ENCODE assay signal across 1 cellular context in the genomic region with DNA sequence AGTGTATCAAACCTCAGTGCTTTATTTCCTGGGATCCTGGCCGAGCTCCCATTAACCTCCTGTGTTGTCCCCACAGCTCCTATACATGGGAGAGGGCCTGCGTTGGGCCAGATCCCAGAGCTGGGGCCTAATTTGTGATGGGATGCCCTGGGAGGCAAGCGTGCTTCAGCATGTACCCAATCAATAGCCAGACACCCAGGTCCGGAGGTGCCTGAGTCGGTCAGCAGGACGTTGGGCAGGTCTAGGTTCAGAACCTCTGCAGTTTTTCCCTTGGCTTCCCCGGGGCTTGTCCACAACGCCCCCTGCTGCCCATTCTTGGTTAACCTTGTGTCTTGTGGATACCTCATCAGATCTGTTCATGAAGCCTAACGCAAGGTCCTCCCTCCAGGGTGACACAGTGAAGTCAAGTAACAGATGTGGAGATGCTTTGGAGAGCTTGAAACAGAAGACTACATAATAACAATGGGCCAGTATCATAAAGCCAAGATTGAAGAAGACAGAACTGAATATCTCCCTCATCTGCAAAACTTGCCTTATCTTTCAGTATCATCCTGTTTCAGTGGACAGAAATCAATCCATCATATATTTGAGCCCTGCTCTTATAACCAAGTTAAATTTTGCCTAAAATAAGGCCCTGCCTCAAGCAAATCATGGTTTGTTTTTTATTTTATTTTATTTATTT.
A peak's percentile ranks its signal among the peaks of the same experiment; 100 is the strongest.
TF ChIP-seq lines count a peak whose summit lies in the region.

No MANE protein-coding gene starts in this region.

TF ChIP-seq in HepG2, 621 proteins besides CTCF, POLR2A, EP300 and RAD21 (continued from another document):
- TF ChIP-seq ZSCAN5A (CRISPR knock-in tag; IDR thresholded peaks at IDR 0.05; ENCODE audit: borderline replicate concordance) (0 out of 2 replicates have a peak, but pooled peaks have one; percentile 17), FOXO1 (CRISPR knock-in tag; IDR thresholded peaks at IDR 0.05) (0 out of 2 replicates have a peak, but pooled peaks have one; percentile 24), ZNF792 (CRISPR knock-in tag; IDR thresholded peaks at IDR 0.05) (0 out of 2 replicates have a peak, but pooled peaks have one; percentile 59), NRL (CRISPR knock-in tag; IDR thresholded peaks at IDR 0.05; ENCODE audit: borderline replicate concordance) (peak; percentile 60; the same call in 1 of the 2 replicates)
